In genomic region chr1:202568466-202569196, GRCh38 we compare ENCODE assay signal across 12 cellular contexts.
DNase-seq lines count a peak whose midpoint lies in the region; ATAC-seq, FAIRE-seq and TF ChIP-seq lines count a peak whose summit lies in the region.
"Had no signal": no experiment of that assay in that cellular context is flagged by ENCODE, and none has a peak within 500 bp of the region (broad histone marks: within the 10 kb centered on the region; RNA-seq: fewer than 3 reads in every experiment).

No MANE protein-coding gene starts in this region.

- peaks cover 6 to 23% of the 10 kb centered on the region in 2 experiments; a peak in 3 of 4 replicates for H3K4me1 ChIP-seq in HCT116 (ENCODE audit: control insufficient read depth in 1 of 2, insufficient read depth in 2 of 2, low read length in 2 of 2)
- no peaks in the 10 kb centered on the region for H3K4me1 ChIP-seq in K562 (replicated peaks in 1 of 2; ENCODE audit: control insufficient read depth in 2 of 2, insufficient read depth in 2 of 2, low read length in 2 of 2)
- H3K4me1 ChIP-seq in skeletal muscle tissue (ENCODE audit: control insufficient read depth in 3 of 3, insufficient read depth in 3 of 3, low read length in 3 of 3): peaks cover 23 to 32% (median 27%) of the 10 kb centered on the region in 3 donors

- H3K36me3 ChIP-seq in HCT116 (ENCODE audit: control insufficient read depth in 1 of 2, insufficient read depth in 2 of 2, low read length in 2 of 2): no peaks in the 10 kb centered on the region
- H3K36me3 ChIP-seq in K562 (ENCODE audit: control insufficient read depth, insufficient read depth, low read length): peaks cover 41% of the 10 kb centered on the region; the same call in 2 of the 3 replicates
- H3K36me3 ChIP-seq in skeletal muscle tissue (ENCODE audit: control insufficient read depth in 3 of 3, insufficient read depth in 3 of 3, low read length in 3 of 3): peaks cover 18 to 46% (median 45%) of the 10 kb centered on the region in 3 donors

- RAD21 ChIA-PET in HCT116 (lab: Charles Lee; ENCODE audit: low non-redundant PET in 1 of 2, low total read pairs in 2 of 2, uncharacterized antibody in 2 of 2, unreplicated experiment in 2 of 2): no interaction called here

- no peaks in the 10 kb centered on the region for H3K9me2 ChIP-seq in HCT116 (ENCODE audit: insufficient read depth)

- H3K9me3 ChIP-seq in HCT116 (ENCODE audit: control insufficient read depth in 1 of 2, insufficient read depth in 1 of 2, low read depth in 1 of 2, low read length in 2 of 2) (no peaks in the 10 kb centered on the region), K562 (replicated peaks; ENCODE audit: control insufficient read depth, insufficient read depth, low read depth, low read length) (no peaks in the 10 kb centered on the region), skeletal muscle tissue (ENCODE audit: control insufficient read depth in 3 of 3, low read length in 3 of 3) (no peaks in the 10 kb centered on the region)
- H3K9me3 ChIP-seq: left lung had no signal

- ATAC-seq in HCT116 (no peak), K562 (no peak), left lobe of liver (peak; percentile 81), HG03135 (IDR thresholded peaks at IDR 0.05; ENCODE audit: unreplicated experiment) (no peak)
- ATAC-seq: left lung had no signal

- TF ChIP-seq RAD21 in HCT116 (IDR thresholded peaks at IDR 0.05; ENCODE audit: low read depth) (no peak), K562 (CRISPR knock-in tag; conservative IDR thresholded peaks at IDR 0.05 in 1 of 2, IDR thresholded peaks at IDR 0.05 in 1 of 2) (no peak)

- peak overlapping the region; percentile 42; the same call in 1 of the 2 replicates for H3K4me2 ChIP-seq in HCT116 (ENCODE audit: low read length)
- H3K4me2 ChIP-seq in K562 (ENCODE audit: insufficient read depth, low read length): no peak overlapping the region

- intact Hi-C loops in HCT116 (cut with micrococcal nuclease) (no loop called here), K562 (cut with micrococcal nuclease) (no loop called here)

- H3K27ac ChIP-seq in HCT116 (ENCODE audit: low read depth, low read length): no peak overlapping the region
- H3K27ac ChIP-seq in K562 (ENCODE audit: extremely low read depth, low read depth, low read length): no peak overlapping the region
- peak overlapping the region; percentile 28 for H3K27ac ChIP-seq in skeletal muscle tissue (ENCODE audit: low read depth, low read length)

- no peak for TF ChIP-seq POLR2A in HCT116 (IDR thresholded peaks at IDR 0.05; ENCODE audit: borderline replicate concordance, extremely low read depth, insufficient read depth, insufficient read length)
- no peak for TF ChIP-seq POLR2A in K562 (conservative IDR thresholded peaks at IDR 0.05)

- no peak for FAIRE-seq in K562 (lab: Jason Lieb, UNC)

- WGBS in K562 (ENCODE audit: insufficient coverage, low coverage, missing lambda C conversion rate): 57% methylated on average over 6 of the region's 6 CpGs

- H3K27me3 ChIP-seq in HCT116 (ENCODE audit: insufficient read depth, low read length) (no peaks in the 10 kb centered on the region), K562 (ENCODE audit: control insufficient read depth in 2 of 2, insufficient read depth in 2 of 2, low read length in 2 of 2) (no peaks in the 10 kb centered on the region), skeletal muscle tissue (ENCODE audit: control insufficient read depth in 3 of 3, insufficient read depth in 3 of 3, low read length in 3 of 3) (no peaks in the 10 kb centered on the region)
- H3K27me3 ChIP-seq: left lung had no signal

- POLR2A ChIA-PET in HCT116 (lab: Charles Lee): no interaction called here
- POLR2A ChIA-PET in K562 (lab: Yijun Ruan, JAX): interaction anchor here (1.3 kb wide), 1 partner anchor 9 kb away, joined by 3 read pairs; no protein-coding TSS in a partner anchor

- H3K9me1 ChIP-seq in K562 (ENCODE audit: control insufficient read depth, insufficient read depth, low read length): no peaks in the 10 kb centered on the region

- H4K20me1 ChIP-seq in HCT116 (ENCODE audit: insufficient read depth) (no peaks in the 10 kb centered on the region), K562 (replicated peaks; ENCODE audit: control insufficient read depth, insufficient read depth, low read length) (no peaks in the 10 kb centered on the region)

- TF ChIP-seq CTCF in HCT116 (IDR thresholded peaks at IDR 0.05 in 2 of 3, conservative IDR thresholded peaks at IDR 0.05 in 1 of 3; ENCODE audit: borderline replicate concordance in 1 of 3, insufficient read depth in 1 of 3, low read depth in 2 of 3, low read length in 2 of 3): no peak
- TF ChIP-seq CTCF in K562 (IDR thresholded peaks at IDR 0.05 in 2 of 3, conservative IDR thresholded peaks at IDR 0.05 in 1 of 3; ENCODE audit: insufficient read depth in 2 of 3, low read depth in 1 of 3, low read length in 3 of 3): no peak

- H3K4me3 ChIP-seq in HCT116 (replicated peaks in 1 of 2; ENCODE audit: low read depth in 1 of 2, low read length in 2 of 2): no peak overlapping the region
- H3K4me3 ChIP-seq in K562: no peak overlapping the region
- no peak overlapping the region for H3K4me3 ChIP-seq in skeletal muscle tissue (ENCODE audit: low read length in 3 of 3)
- H3K4me3 ChIP-seq: left lung had no signal

- H3K79me2 ChIP-seq in HCT116 (ENCODE audit: insufficient read depth, low read length) (no peaks in the 10 kb centered on the region), K562 (ENCODE audit: control insufficient read depth, insufficient read depth, low read length) (no peaks in the 10 kb centered on the region)

- CTCF ChIA-PET in HCT116 (lab: Charles Lee) (no interaction called here), K562 (lab: Yijun Ruan, JAX; ENCODE audit: low intra/inter-chr PET ratio) (no interaction called here)

- in situ Hi-C loops in K562 (cut with MboI): loop anchor here (5.0 kb wide), 1 partner anchor 61 kb away; no protein-coding TSS in a partner anchor

- no peak for TF ChIP-seq EP300 in K562 (IDR thresholded peaks at IDR 0.05; ENCODE audit: low read length)

- BruUV-seq in HCT116 (replicated peaks; lab: Mats Ljungman, UMichigan) (no TSS peak), K562 (replicated peaks; lab: Mats Ljungman, UMichigan) (no TSS peak)

- H3K9ac ChIP-seq in HCT116 (ENCODE audit: low read length): no peak overlapping the region
- no peak overlapping the region for H3K9ac ChIP-seq in K562 (ENCODE audit: insufficient read depth in 1 of 2, low read depth in 2 of 2, low read length in 2 of 2)
- H3K9ac ChIP-seq in skeletal muscle tissue (ENCODE audit: low read depth in 1 of 3, low read length in 3 of 3): no peak overlapping the region

- no peak overlapping the region for H2AFZ ChIP-seq in HCT116 (ENCODE audit: low read depth, low read length, poor library complexity, severe bottlenecking)
- H2AFZ ChIP-seq in K562 (ENCODE audit: low read depth, low read length): no peak overlapping the region

- DNase-seq in HCT116 (ENCODE audit: low read depth, low spot score) (no peak), K562 (ENCODE audit: extremely low read depth in 1 of 4, low spot score in 3 of 4) (no peak), left lobe of liver (ENCODE audit: low spot score) (no peak), pons (ENCODE audit: low spot score) (no peak), NCI-H524 treated with DMSO at 0.1 percent for 48 hours (lab: John Stamatoyannopoulos, UW) (no peak)
- DNase-seq in activated T-cell treated with anti-CD3 and anti-CD28 coated beads, Interleukin-2, amount 50 U/mL, for 1 hour: no peak
- DNase-seq: activated CD4-positive, alpha-beta T cell treated with anti-CD3 and anti-CD28 coated beads, Interleukin-2, amount 50 U/mL, for 1 hour; activated effector memory CD4-positive, alpha-beta T cell treated with Interleukin-2 at 50 U/mL for 16 hours; left lung; NCI-H1092 treated with DMSO at 0.1 percent for 48 hours had no signal

TF ChIP-seq in HCT116, 20 proteins besides CTCF, POLR2A, EP300 and RAD21:
- TF ChIP-seq FOSL1 (IDR thresholded peaks at IDR 0.05; ENCODE audit: low read depth): no peak
- no peak for TF ChIP-seq EZH2 (IDR thresholded peaks at IDR 0.05)
- no peak for TF ChIP-seq POLR2AphosphoS5 (IDR thresholded peaks at IDR 0.05; ENCODE audit: low read depth, low read length)
- TF ChIP-seq TCF7L2 (IDR thresholded peaks at IDR 0.05; ENCODE audit: borderline replicate concordance, extremely low read depth, insufficient read depth, insufficient read length): no peak
- no peak for TF ChIP-seq SIN3A (IDR thresholded peaks at IDR 0.05; ENCODE audit: low read depth)
- TF ChIP-seq ZNF274 (IDR thresholded peaks at IDR 0.05; ENCODE audit: low read depth, low read length): no peak
TF ChIP-seq in HCT116: peak in this region for 0.

TF ChIP-seq in K562, 482 proteins besides CTCF, POLR2A, EP300 and RAD21:
- peak; percentile 53 for TF ChIP-seq MAFG (tag; conservative IDR thresholded peaks at IDR 0.05)
- TF ChIP-seq C11orf30 (IDR thresholded peaks at IDR 0.05; ENCODE audit: low read depth): peak; percentile 62; the same call in 1 of the 2 replicates
- no peak for TF ChIP-seq SREBF1 (IDR thresholded peaks at IDR 0.05; ENCODE audit: borderline replicate concordance, low read depth, low read length)
- TF ChIP-seq ZNF316 (IDR thresholded peaks at IDR 0.05): peak; percentile 61; the same call in 1 of the 2 replicates
- TF ChIP-seq MAFK (IDR thresholded peaks at IDR 0.05; ENCODE audit: low read length): peak; percentile 51
TF ChIP-seq in K562: peak in this region for 4.
